ENCODE assay signal across 8 cellular contexts in genomic region chr11:45771942-45772522, GRCh38. TPM values are rescaled to one million over a fixed set of nuclear protein-coding genes. Genes with fewer than 3 reads are reported as not detected.
DNase-seq lines count a peak whose midpoint lies in the region; ATAC-seq and TF ChIP-seq lines count a peak whose summit lies in the region.

No MANE protein-coding gene starts in this region.

- ATAC-seq in GM18907 (IDR thresholded peaks at IDR 0.05; ENCODE audit: unreplicated experiment): peak; percentile 91
- ATAC-seq in HG03280 (IDR thresholded peaks at IDR 0.05; ENCODE audit: unreplicated experiment): peak; percentile 77

- TF ChIP-seq CTCF in AG09309 (IDR thresholded peaks at IDR 0.05; ENCODE audit: control insufficient read depth, insufficient read depth, low read depth, low read length, missing control alignments) (peak; percentile 99), liver (IDR thresholded peaks at IDR 0.05; ENCODE audit: low read depth, low read length, missing input control) (peak; percentile 95)

- WGBS in liver: 6% methylated on average over 21 of the region's 21 CpGs

- H3K27ac ChIP-seq in liver (ENCODE audit: low read depth in 1 of 2, low read length in 2 of 2): peak overlapping the region; percentile 59 to 73

- peak; percentile 87 to 90 for TF ChIP-seq RAD21 in liver (IDR thresholded peaks at IDR 0.05)

- H3K4me3 ChIP-seq in AG09309 (ENCODE audit: control insufficient read depth, low read depth, low read length) (peak overlapping the region; percentile 58), liver (ENCODE audit: low read depth in 1 of 3, low read length in 3 of 3) (peak overlapping the region; percentile 46 to 83 (median 58))

- H3K9me3 ChIP-seq in liver (ENCODE audit: control insufficient read depth in 4 of 4, low read length in 3 of 4): no peaks in the 10 kb centered on the region

- H3K9ac ChIP-seq in liver (ENCODE audit: low read depth in 1 of 2, low read length in 2 of 2): peak overlapping the region; percentile 13 to 64

- no peaks in the 10 kb centered on the region for H3K36me3 ChIP-seq in liver (ENCODE audit: control insufficient read depth in 4 of 4, insufficient read depth in 3 of 4, low read depth in 1 of 4, low read length in 3 of 4)

- peaks cover 2 to 20% (median 15%) of the 10 kb centered on the region in 4 donors for H3K4me1 ChIP-seq in liver (ENCODE audit: control insufficient read depth in 4 of 4, insufficient read depth in 4 of 4, low read length in 3 of 4)

- no peaks in the 10 kb centered on the region for H3K27me3 ChIP-seq in liver (ENCODE audit: control insufficient read depth in 4 of 4, insufficient read depth in 4 of 4, low read length in 3 of 4)

- no peak for DNase-seq in AG09309 (ENCODE audit: low read depth)
- DNase-seq in NCI-H446 (lab: John Stamatoyannopoulos, UW): peak; percentile 73 to 81
- DNase-seq in activated CD4-positive, alpha-beta T cell treated with anti-CD3 and anti-CD28 coated beads for 48 hours: peak; percentile 94
- DNase-seq in dedifferentiated amniotic fluid mesenchymal stem cell (ENCODE audit: extremely low spot score): peak; percentile 71
- peak; percentile 87 to 89 for DNase-seq in stimulated activated CD4-positive, alpha-beta T cell treated with anti-CD3 and anti-CD28 coated beads, Interleukin-2, amount 100 ng/mL, for 48 hours

TF ChIP-seq in liver, 16 proteins besides CTCF, POLR2A, EP300 and RAD21:
- TF ChIP-seq, protein P1, sequence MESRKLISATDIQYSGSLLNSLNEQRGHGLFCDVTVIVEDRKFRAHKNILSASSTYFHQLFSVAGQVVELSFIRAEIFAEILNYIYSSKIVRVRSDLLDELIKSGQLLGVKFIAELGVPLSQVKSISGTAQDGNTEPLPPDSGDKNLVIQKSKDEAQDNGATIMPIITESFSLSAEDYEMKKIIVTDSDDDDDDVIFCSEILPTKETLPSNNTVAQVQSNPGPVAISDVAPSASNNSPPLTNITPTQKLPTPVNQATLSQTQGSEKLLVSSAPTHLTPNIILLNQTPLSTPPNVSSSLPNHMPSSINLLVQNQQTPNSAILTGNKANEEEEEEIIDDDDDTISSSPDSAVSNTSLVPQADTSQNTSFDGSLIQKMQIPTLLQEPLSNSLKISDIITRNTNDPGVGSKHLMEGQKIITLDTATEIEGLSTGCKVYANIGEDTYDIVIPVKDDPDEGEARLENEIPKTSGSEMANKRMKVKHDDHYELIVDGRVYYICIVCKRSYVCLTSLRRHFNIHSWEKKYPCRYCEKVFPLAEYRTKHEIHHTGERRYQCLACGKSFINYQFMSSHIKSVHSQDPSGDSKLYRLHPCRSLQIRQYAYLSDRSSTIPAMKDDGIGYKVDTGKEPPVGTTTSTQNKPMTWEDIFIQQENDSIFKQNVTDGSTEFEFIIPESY (IDR thresholded peaks at IDR 0.05): no peak
- TF ChIP-seq FOXA1 (IDR thresholded peaks at IDR 0.05) (no peak), TAF1 (conservative IDR thresholded peaks at IDR 0.05) (no peak), HNF4G (IDR thresholded peaks at IDR 0.05) (no peak), FOXA2 (IDR thresholded peaks at IDR 0.05) (no peak), SP1 (IDR thresholded peaks at IDR 0.05) (no peak), YY1 (IDR thresholded peaks at IDR 0.05) (peak; percentile 39), MAX (IDR thresholded peaks at IDR 0.05) (no peak), GABPA (IDR thresholded peaks at IDR 0.05 in 1 of 2, conservative IDR thresholded peaks at IDR 0.05 in 1 of 2) (peak in 1 of 2 donors; percentile 26), REST (IDR thresholded peaks at IDR 0.05) (peak; percentile 18), NR2F2 (IDR thresholded peaks at IDR 0.05) (no peak), RXRA (IDR thresholded peaks at IDR 0.05) (no peak), HNF4A (conservative IDR thresholded peaks at IDR 0.05) (no peak), JUND (IDR thresholded peaks at IDR 0.05) (no peak), EGR1 (IDR thresholded peaks at IDR 0.05; ENCODE audit: low read depth in 2 of 2) (no peak)
- TF ChIP-seq, protein P2, sequence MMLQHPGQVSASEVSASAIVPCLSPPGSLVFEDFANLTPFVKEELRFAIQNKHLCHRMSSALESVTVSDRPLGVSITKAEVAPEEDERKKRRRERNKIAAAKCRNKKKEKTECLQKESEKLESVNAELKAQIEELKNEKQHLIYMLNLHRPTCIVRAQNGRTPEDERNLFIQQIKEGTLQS (IDR thresholded peaks at IDR 0.05): no peak

RNA-seq across cellular contexts. Expression of gene SLC35C1, which starts 32.9 kb away (rescaled TPM):
- 10 to 100 TPM in 1 of 2 donors, 1 to 10 TPM in 1; 2.5 to 36.5 TPM for total RNA-seq in liver
- 10 to 100 TPM; 55.8 to 82.0 TPM for polyA plus RNA-seq in liver
